8 cellular contexts compared by ENCODE assay signal in genomic region chr12:58920102-58920955, GRCh38. TPM values are rescaled to one million over a fixed set of nuclear protein-coding genes. Genes with fewer than 3 reads are reported as not detected.
A peak's percentile ranks its signal among the peaks of the same experiment; 100 is the strongest.
DNase-seq lines count a peak whose midpoint lies in the region; ATAC-seq, FAIRE-seq and TF ChIP-seq lines count a peak whose summit lies in the region.

Gene LRIG3, minus strand, starts transcription at chr12:58920504. Its CDS starts 269 bp downstream, at chr12:58920235.

- peaks cover 58% of the 10 kb centered on the region for H3K27me3 Mint-ChIP-seq in activated naive CD8-positive, alpha-beta T cell treated with anti-CD3 and anti-CD28 coated beads for 36 hours

- H3K9me3 Mint-ChIP-seq in activated naive CD8-positive, alpha-beta T cell treated with anti-CD3 and anti-CD28 coated beads for 36 hours, result peaks cover 4% of the 10 kb centered on the region

- H3K36me3 Mint-ChIP-seq in activated naive CD8-positive, alpha-beta T cell treated with anti-CD3 and anti-CD28 coated beads for 36 hours, result peaks cover 3% of the 10 kb centered on the region

- H3K4me1 Mint-ChIP-seq in activated naive CD8-positive, alpha-beta T cell treated with anti-CD3 and anti-CD28 coated beads for 36 hours, result peaks cover 5% of the 10 kb centered on the region

- H3K4me1 ChIP-seq in neuron (ENCODE audit: insufficient read depth, low read length), result peaks cover 25% of the 10 kb centered on the region

- TF ChIP-seq CTCF in AG09309 (IDR thresholded peaks at IDR 0.05; ENCODE audit: control insufficient read depth, insufficient read depth, low read depth, low read length, missing control alignments) (no peak), D721Med (IDR thresholded peaks at IDR 0.05; ENCODE audit: insufficient read depth, missing control alignments) (no peak)

- peak within 1 kb of the TSS; percentile 92 for H2AFZ ChIP-seq in neuron (ENCODE audit: low read depth, low read length)

- H3K4me3 Mint-ChIP-seq in activated naive CD8-positive, alpha-beta T cell treated with anti-CD3 and anti-CD28 coated beads for 36 hours, result peak within 1 kb of the TSS; percentile 34

- H3K27ac Mint-ChIP-seq in activated naive CD8-positive, alpha-beta T cell treated with anti-CD3 and anti-CD28 coated beads for 36 hours, result no peak within 1 kb of the TSS

- no peaks in the 10 kb centered on the region for H3K27me3 ChIP-seq in neuron (ENCODE audit: insufficient read depth, low read length)

- FAIRE-seq in D721Med (lab: Jason Lieb, UNC), result no peak

- H3K9me3 ChIP-seq in neuron (ENCODE audit: low read length), result no peaks in the 10 kb centered on the region

- ATAC-seq in GM18858 (IDR thresholded peaks at IDR 0.05; ENCODE audit: unreplicated experiment) (peak; percentile 86), HG03025 (IDR thresholded peaks at IDR 0.05; ENCODE audit: low FRiP score, unreplicated experiment) (peak; percentile 93)

- DNase-seq in AG09309 (ENCODE audit: low read depth) (peak; percentile 49), NCI-H2171 treated with DMSO at 0.1 percent for 48 hours (lab: John Stamatoyannopoulos, UW) (peak; percentile 81), glomerular endothelial cell (ENCODE audit: extremely low read depth, low read depth, low spot score) (no peak), D721Med (ENCODE audit: insufficient read length, low spot score) (no peak)
- DNase-seq in activated naive CD8-positive, alpha-beta T cell treated with anti-CD3 and anti-CD28 coated beads for 36 hours, result peak; percentile 47

- peak within 1 kb of the TSS; percentile 80 for H3K4me3 ChIP-seq in AG09309 (ENCODE audit: control insufficient read depth, low read depth, low read length)
- peak within 1 kb of the TSS; percentile 68 for H3K4me3 ChIP-seq in neuron (ENCODE audit: low read length)

- no peaks in the 10 kb centered on the region for H3K36me3 ChIP-seq in neuron (ENCODE audit: insufficient read depth, low read length)

RNA-seq across cellular contexts. Expression of gene LRIG3, which starts in this region (rescaled TPM):
- total RNA-seq in activated naive CD8-positive, alpha-beta T cell treated with anti-CD3 and anti-CD28 coated beads for 36 hours, result not detected
- 19.9 and 34.7 TPM in 2 replicates for total RNA-seq in glomerular endothelial cell

Comparison
In these comparisons a context has a peak if more than half of its experiments do, and no peak if none do; other contexts are left out.
1. RNA of gene LRIG3 (total RNA-seq): 19.9 to 34.7 TPM in glomerular endothelial cell; not detected in activated naive CD8-positive, alpha-beta T cell treated with anti-CD3 and anti-CD28 coated beads for 36 hours; every median in the first group is over 10 times any median in the second.
2. Peak in DNase-seq in activated naive CD8-positive, alpha-beta T cell treated with anti-CD3 and anti-CD28 coated beads for 36 hours; RNA of the gene not detected or under 1 TPM.
3. DNase-seq: peak in AG09309 (single experiment) and NCI-H2171 treated with DMSO at 0.1 percent for 48 hours (single experiment); none in glomerular endothelial cell (single experiment) and D721Med (single experiment).